Comparison of ENCODE assay signal across 10 cellular contexts in genomic region chr11:22703561-22703960, GRCh38. TPM values are rescaled to one million over a fixed set of nuclear protein-coding genes. Genes with fewer than 3 reads are reported as not detected.
A peak's percentile ranks its signal among the peaks of the same experiment; 100 is the strongest.
DNase-seq lines count a peak whose midpoint lies in the region; ATAC-seq and TF ChIP-seq lines count a peak whose summit lies in the region.
"Had no signal": no experiment of that assay in that cellular context is flagged by ENCODE, and none has a peak within 500 bp of the region (broad histone marks: within the 10 kb centered on the region; RNA-seq: fewer than 3 reads in every experiment).

No MANE protein-coding gene starts in this region.

- no peak overlapping the region for H3K4me3 Mint-ChIP-seq in activated naive CD4-positive, alpha-beta T cell treated with anti-CD3 and anti-CD28 coated beads for 36 hours
- H3K4me3 Mint-ChIP-seq: activated naive CD4-positive, alpha-beta T cell treated with anti-CD3 and anti-CD28 coated beads, Interleukin-2, amount 50 U/mL, for 24 hours had no signal

- no peak overlapping the region for H3K4me3 ChIP-seq in retinal pigment epithelial cell (ENCODE audit: low read length)

- H3K36me3 Mint-ChIP-seq in activated naive CD4-positive, alpha-beta T cell treated with anti-CD3 and anti-CD28 coated beads for 36 hours (ENCODE audit: low read depth), result no peaks in the 10 kb centered on the region
- H3K36me3 Mint-ChIP-seq: activated naive CD4-positive, alpha-beta T cell treated with anti-CD3 and anti-CD28 coated beads, Interleukin-2, amount 50 U/mL, for 24 hours had no signal

- peak overlapping the region; percentile 78 for H3K27ac Mint-ChIP-seq in activated naive CD4-positive, alpha-beta T cell treated with anti-CD3 and anti-CD28 coated beads for 36 hours

- peak overlapping the region; percentile 50 for H3K27ac ChIP-seq in epithelial cell of prostate

- no peaks in the 10 kb centered on the region for H3K27me3 Mint-ChIP-seq in activated naive CD4-positive, alpha-beta T cell treated with anti-CD3 and anti-CD28 coated beads for 36 hours (ENCODE audit: low read depth)
- H3K27me3 Mint-ChIP-seq: activated naive CD4-positive, alpha-beta T cell treated with anti-CD3 and anti-CD28 coated beads, Interleukin-2, amount 50 U/mL, for 24 hours had no signal

- no peaks in the 10 kb centered on the region for H3K9me3 Mint-ChIP-seq in activated naive CD4-positive, alpha-beta T cell treated with anti-CD3 and anti-CD28 coated beads for 36 hours
- H3K9me3 Mint-ChIP-seq: activated naive CD4-positive, alpha-beta T cell treated with anti-CD3 and anti-CD28 coated beads, Interleukin-2, amount 50 U/mL, for 24 hours had no signal

- CTCF ChIA-PET in activated naive CD4-positive, alpha-beta T cell treated with anti-CD3 and anti-CD28 coated beads for 36 hours (lab: Charles Lee), result interaction anchor here (1.0 kb wide), 1 partner anchor 380 kb away, joined by 3 read pairs; no protein-coding TSS in a partner anchor

- H3K4me1 Mint-ChIP-seq in activated naive CD4-positive, alpha-beta T cell treated with anti-CD3 and anti-CD28 coated beads for 36 hours (ENCODE audit: low read depth), result peaks cover 24% of the 10 kb centered on the region

- no peak for TF ChIP-seq CTCF in retinal pigment epithelial cell (conservative IDR thresholded peaks at IDR 0.05; ENCODE audit: low read depth, low read length)

- ATAC-seq in HG03196 (IDR thresholded peaks at IDR 0.05; ENCODE audit: unreplicated experiment) (no peak), GM18867 (IDR thresholded peaks at IDR 0.05; ENCODE audit: unreplicated experiment) (no peak)

- DNase-seq in activated naive CD4-positive, alpha-beta T cell treated with anti-CD3 and anti-CD28 coated beads for 36 hours, result no peak
- no peak for DNase-seq in activated naive CD4-positive, alpha-beta T cell treated with Interleukin-2 at 50 U/mL for 16 hours
- DNase-seq in NCI-H526 treated with DMSO at 0.1 percent for 48 hours (lab: John Stamatoyannopoulos, UW), result peak; percentile 93
- DNase-seq in epithelial cell of prostate (ENCODE audit: low read depth, low spot score), result no peak
- DNase-seq in retinal pigment epithelial cell (ENCODE audit: low read depth), result peak; percentile 51
- no peak for DNase-seq in anterior cingulate cortex (lab: John Stamatoyannopoulos, UW)
- DNase-seq: NCI-H524 had no signal

- intact Hi-C loops in activated naive CD4-positive, alpha-beta T cell treated with anti-CD3 and anti-CD28 coated beads for 36 hours (cut with micrococcal nuclease), result loop anchor here (1.0 kb wide), 4 partner anchors 12 to 78 kb away; partner anchors contain the start of gene FANCF

RNA-seq across cellular contexts. Expression of gene GAS2, which starts 37.1 kb away (rescaled TPM):
- 1 to 10 TPM in 1 of 2 experiments, under 1 TPM in 1; 0.62 to 1.2 TPM for total RNA-seq in activated naive CD4-positive, alpha-beta T cell treated with anti-CD3 and anti-CD28 coated beads for 36 hours

Comparison
In these comparisons a context has a peak if more than half of its experiments do, and no peak if none do; other contexts are left out.
1. DNase-seq: peak in NCI-H526 treated with DMSO at 0.1 percent for 48 hours (single experiment) and retinal pigment epithelial cell (single experiment); none in activated naive CD4-positive, alpha-beta T cell treated with anti-CD3 and anti-CD28 coated beads for 36 hours (single experiment), activated naive CD4-positive, alpha-beta T cell treated with Interleukin-2 at 50 U/mL for 16 hours (single experiment), epithelial cell of prostate (single experiment) and anterior cingulate cortex (0 of 58).